Comparison of ENCODE assay signal across 12 cellular contexts in genomic region chrX:107935664-107936433, GRCh38. TPM values are rescaled to one million over a fixed set of nuclear protein-coding genes. Genes with fewer than 3 reads are reported as not detected.
DNase-seq lines count a peak whose midpoint lies in the region; ATAC-seq and TF ChIP-seq lines count a peak whose summit lies in the region.
"Had no signal": no experiment of that assay in that cellular context is flagged by ENCODE, and none has a peak within 500 bp of the region (broad histone marks: within the 10 kb centered on the region; RNA-seq: fewer than 3 reads in every experiment).

No MANE protein-coding gene starts in this region.

- 5 to 57% methylated on average over 17 to 29 of the region's 48 CpGs for WGBS in esophagus squamous epithelium, 2 donors

- no peaks in the 10 kb centered on the region for H3K36me3 Mint-ChIP-seq in osteocyte (ENCODE audit: unreplicated experiment)

- DNase-seq in EL (peak; percentile 4), NCI-H748 (lab: John Stamatoyannopoulos, UW; ENCODE audit: unreplicated experiment) (peak; percentile 53), esophagus squamous epithelium (lab: John Stamatoyannopoulos, UW) (no peak), osteocyte (ENCODE audit: extremely low spot score, unreplicated experiment) (no peak)
- DNase-seq in activated CD4-positive, CD25-positive, alpha-beta regulatory T cell treated with anti-CD3 and anti-CD28 coated beads, Interleukin-2, amount 50 U/mL, for 72 hours: no peak
- no peak for DNase-seq in stimulated activated naive CD4-positive, alpha-beta T cell treated with Interleukin-2 at 50 U/mL for 16 hours (lab: John Stamatoyannopoulos, UW)
- DNase-seq in activated CD4-positive, alpha-beta T cell treated with anti-CD3 and anti-CD28 coated beads for 48 hours: no peak
- DNase-seq: activated CD4-positive, alpha-beta T cell treated with anti-CD3 and anti-CD28 coated beads for 4 hours; erythroblast had no signal

- peaks cover 0 to 14% (median 0%) of the 10 kb centered on the region in 3 donors for H3K4me1 ChIP-seq in esophagus squamous epithelium

- H3K36me3 ChIP-seq in esophagus squamous epithelium: no peaks in the 10 kb centered on the region

- H3K27ac Mint-ChIP-seq in osteocyte (ENCODE audit: unreplicated experiment): no peak overlapping the region

- no peaks in the 10 kb centered on the region for H3K27me3 Mint-ChIP-seq in osteocyte (ENCODE audit: unreplicated experiment)

- H3K9me3 Mint-ChIP-seq in osteocyte (ENCODE audit: unreplicated experiment): no peaks in the 10 kb centered on the region

- no peak for TF ChIP-seq POLR2A in esophagus squamous epithelium (IDR thresholded peaks at IDR 0.05)

- peak overlapping the region; percentile 59 for H3K4me3 Mint-ChIP-seq in osteocyte (ENCODE audit: unreplicated experiment)

- peaks cover 5% of the 10 kb centered on the region for H3K4me1 Mint-ChIP-seq in osteocyte (ENCODE audit: unreplicated experiment)

- H3K27me3 ChIP-seq in esophagus squamous epithelium: no peaks in the 10 kb centered on the region

- no peak overlapping the region for H3K27ac ChIP-seq in esophagus squamous epithelium

- no peak for ATAC-seq in HG02759 (IDR thresholded peaks at IDR 0.05; ENCODE audit: unreplicated experiment)
- ATAC-seq: sciatic nerve had no signal

- no peaks in the 10 kb centered on the region for H3K9me3 ChIP-seq in esophagus squamous epithelium

- H3K4me3 ChIP-seq in esophagus squamous epithelium: peak overlapping the region; percentile 27 to 56 (median 40)

- no peak for TF ChIP-seq CTCF in esophagus squamous epithelium (IDR thresholded peaks at IDR 0.05)
- no peak for TF ChIP-seq CTCF in osteocyte (IDR thresholded peaks at IDR 0.05)

- intact Hi-C loops in esophagus squamous epithelium (cut with DNase I): no loop called here

RNA-seq across cellular contexts. Expression of gene TEX13B, which starts 46.3 kb away (rescaled TPM):
- not detected for total RNA-seq in esophagus squamous epithelium
- not detected in 2 replicates for total RNA-seq in osteocyte
- total RNA-seq: sciatic nerve, urinary bladder had no signal

Comparison
In these comparisons a context has a peak if more than half of its experiments do, and no peak if none do; other contexts are left out.
1. DNase-seq: peak in EL (single experiment) and NCI-H748 (single experiment); none in esophagus squamous epithelium (single experiment), osteocyte (single experiment), activated CD4-positive, CD25-positive, alpha-beta regulatory T cell treated with anti-CD3 and anti-CD28 coated beads, Interleukin-2, amount 50 U/mL, for 72 hours (single experiment), stimulated activated naive CD4-positive, alpha-beta T cell treated with Interleukin-2 at 50 U/mL for 16 hours (single experiment) and activated CD4-positive, alpha-beta T cell treated with anti-CD3 and anti-CD28 coated beads for 48 hours (single experiment).